28 cellular contexts compared by ENCODE assay signal in genomic region chr2:24717263-24717951, GRCh38.
"Had no signal": no experiment of that assay in that cellular context is flagged by ENCODE, and none has a peak within 500 bp of the region (broad histone marks: within the 10 kb centered on the region; RNA-seq: fewer than 3 reads in every experiment).

No MANE protein-coding gene starts in this region.

- DNase-seq: colonic mucosa; cortex of kidney; dermis blood vessel endothelial cell; dorsolateral prefrontal cortex; effector CD4-positive, alpha-beta T cell; effector CD8-positive, alpha-beta T cell; effector memory CD4-positive, alpha-beta T cell; effector memory CD8-positive, alpha-beta T cell; endodermal cell; erythroblast; esophagus squamous epithelium; foreskin fibroblast; foreskin keratinocyte; foreskin melanocyte; gastrocnemius medialis; glutamatergic neuron; head of caudate nucleus; heart left ventricle; heart right ventricle had no signal

- H3K9me3 ChIP-seq: colonic mucosa, esophagus muscularis mucosa, esophagus squamous epithelium, gastrocnemius medialis, gastroesophageal sphincter, heart left ventricle, heart right ventricle had no signal

- H3K36me3 ChIP-seq: colonic mucosa had no signal

- FAIRE-seq: colon, endometrium, endothelial cell of umbilical vein, frontal cortex had no signal

- ATAC-seq: effector memory CD8-positive, alpha-beta T cell; esophagus mucosa; foreskin keratinocyte; gastrocnemius medialis; gastroesophageal sphincter; heart left ventricle; heart right ventricle had no signal

- H3K4me3 ChIP-seq: colonic mucosa, coronary artery, dorsolateral prefrontal cortex, esophagus muscularis mucosa, esophagus squamous epithelium, gastrocnemius medialis, gastroesophageal sphincter, heart left ventricle, heart right ventricle had no signal

- H3K27ac ChIP-seq: colonic mucosa, coronary artery, dorsolateral prefrontal cortex, epithelial cell of prostate, esophagus muscularis mucosa, esophagus squamous epithelium, foreskin keratinocyte, gastrocnemius medialis, gastroesophageal sphincter, heart left ventricle, heart right ventricle had no signal

- H3K27me3 ChIP-seq: colonic mucosa, dorsolateral prefrontal cortex, esophagus muscularis mucosa, esophagus squamous epithelium, foreskin keratinocyte, gastrocnemius medialis, gastroesophageal sphincter, heart left ventricle, heart right ventricle had no signal

- H3K4me1 ChIP-seq: colonic mucosa, foreskin keratinocyte had no signal
